ENCODE assay signal across 17 cellular contexts in genomic region chr9:38011991-38012390, GRCh38. TPM values are rescaled to one million over a fixed set of nuclear protein-coding genes. Genes with fewer than 3 reads are reported as not detected.
DNase-seq lines count a peak whose midpoint lies in the region; ATAC-seq, FAIRE-seq and TF ChIP-seq lines count a peak whose summit lies in the region.
"Had no signal": no experiment of that assay in that cellular context is flagged by ENCODE, and none has a peak within 500 bp of the region (broad histone marks: within the 10 kb centered on the region; RNA-seq: fewer than 3 reads in every experiment).

No MANE protein-coding gene starts in this region.

- H4K91ac ChIP-seq in neuronal stem cell (ENCODE audit: low read depth, low read length, poor library complexity) = no peak overlapping the region

- H3K4me1 Mint-ChIP-seq in endodermal cell (peaks cover 38% of the 10 kb centered on the region), type B pancreatic cell (ENCODE audit: unreplicated experiment) (peaks cover 42% of the 10 kb centered on the region)
- H3K4me1 Mint-ChIP-seq in CD4-positive, alpha-beta memory T cell = peaks cover 0 to 8% (median under 1%) of the 10 kb centered on the region in 4 donors

- H3K27ac Mint-ChIP-seq in endodermal cell (peak overlapping the region; percentile 39), type B pancreatic cell (no peak overlapping the region)
- no peak overlapping the region for H3K27ac Mint-ChIP-seq in CD4-positive, alpha-beta memory T cell

- CTCF ChIA-PET in HEK293 (lab: Yijun Ruan, JAX) (interaction anchor here (0.6 kb wide), 1 partner anchor 405 kb away, joined by 3 read pairs; no protein-coding TSS in a partner anchor), Panc1 (lab: Charles Lee) (no interaction called here)
- CTCF ChIA-PET in CD4-positive, alpha-beta memory T cell (lab: Charles Lee; ENCODE audit: partially characterized antibody) = no interaction called here

- H2AK5ac ChIP-seq in neuronal stem cell (ENCODE audit: low read depth, low read length) = no peak overlapping the region

- no peak overlapping the region for H2BK120ac ChIP-seq in neuronal stem cell (ENCODE audit: low read depth, low read length)

- H3K4me3 Mint-ChIP-seq in endodermal cell (no peak overlapping the region), type B pancreatic cell (no peak overlapping the region)
- no peak overlapping the region for H3K4me3 Mint-ChIP-seq in CD4-positive, alpha-beta memory T cell
- H3K4me3 Mint-ChIP-seq: CD14-positive monocyte; CD8-positive, alpha-beta memory T cell had no signal

- peak overlapping the region; percentile 72 for H3K18ac ChIP-seq in neuronal stem cell (ENCODE audit: low read length)

- ATAC-seq in Panc1 = no peak
- ATAC-seq in HG03095 (IDR thresholded peaks at IDR 0.05; ENCODE audit: unreplicated experiment) = no peak
- ATAC-seq: HCT116 had no signal

- no peak for DNase-seq in Panc1 (ENCODE audit: low read depth, low spot score)
- no peak for DNase-seq in endodermal cell
- no peak for DNase-seq in neuronal stem cell (ENCODE audit: low spot score)
- no peak for DNase-seq in type B pancreatic cell (ENCODE audit: extremely low spot score, unreplicated experiment)
- no peak for DNase-seq in kidney
- DNase-seq in CD4-positive, alpha-beta memory T cell = no peak
- DNase-seq: Caco-2; CD8-positive, alpha-beta memory T cell; GF-D8 had no signal

- POLR2A ChIA-PET in HEK293 (lab: Yijun Ruan, JAX) = interaction anchor here (0.7 kb wide), 1 partner anchor 42 kb away, joined by 3 read pairs; no protein-coding TSS in a partner anchor
- POLR2A ChIA-PET in Panc1 (lab: Charles Lee) = interaction anchor here (0.6 kb wide), 1 partner anchor 175 kb away, joined by 6 read pairs; no protein-coding TSS in a partner anchor
- POLR2A ChIA-PET in CD4-positive, alpha-beta memory T cell (lab: Charles Lee; ENCODE audit: partially characterized antibody) = interaction anchor here (0.9 kb wide), 1 partner anchor 13 kb away, joined by 3 read pairs; no protein-coding TSS in a partner anchor

- H3K36me3 ChIP-seq in HEK293 (ENCODE audit: control insufficient read depth in 2 of 2, insufficient read depth in 1 of 2, low read length in 2 of 2) (peaks cover 0 to 56% of the 10 kb centered on the region in 2 experiments; a peak in 1 of 3 replicates), Panc1 (ENCODE audit: control insufficient read depth, insufficient read depth, low read length) (peaks cover 2% of the 10 kb centered on the region; the same call in 1 of the 2 replicates), endodermal cell (ENCODE audit: control insufficient read depth, insufficient read depth, low read length) (peaks cover 81% of the 10 kb centered on the region), neuronal stem cell (replicated peaks in 1 of 2; ENCODE audit: control insufficient read depth in 2 of 2, insufficient read depth in 2 of 2, low read length in 2 of 2) (no peaks in the 10 kb centered on the region), kidney (ENCODE audit: control insufficient read depth in 1 of 2, insufficient read depth in 2 of 2, low read length in 2 of 2) (peaks cover 4 to 16% of the 10 kb centered on the region in 2 donors)
- H3K36me3 ChIP-seq in CD4-positive, alpha-beta memory T cell (ENCODE audit: insufficient read depth, low read length) = no peaks in the 10 kb centered on the region

- FAIRE-seq in kidney (lab: Jason Lieb, UNC) = no peak
- FAIRE-seq: GM19239, H54 had no signal

- no peaks in the 10 kb centered on the region for H3K79me1 ChIP-seq in neuronal stem cell (ENCODE audit: low read depth, low read length)

- H3K27me3 ChIP-seq in Panc1 (ENCODE audit: control insufficient read depth, insufficient read depth, low read length) = no peaks in the 10 kb centered on the region
- H3K27me3 ChIP-seq in endodermal cell (ENCODE audit: control insufficient read depth, insufficient read depth, low read length, poor library complexity, severe bottlenecking) = no peaks in the 10 kb centered on the region
- H3K27me3 ChIP-seq in neuronal stem cell (ENCODE audit: control insufficient read depth in 3 of 3, insufficient read depth in 3 of 3, low read depth in 1 of 3, low read length in 3 of 3) = no peaks in the 10 kb centered on the region
- no peaks in the 10 kb centered on the region for H3K27me3 ChIP-seq in CD4-positive, alpha-beta memory T cell (ENCODE audit: insufficient read depth, low read length)

- H3K4me1 ChIP-seq in HEK293 (ENCODE audit: control insufficient read depth, insufficient read depth, low read length) (peaks cover 5% of the 10 kb centered on the region; the same call in 1 of the 2 replicates), Panc1 (ENCODE audit: control insufficient read depth, insufficient read depth, low read length) (peaks cover 57% of the 10 kb centered on the region), endodermal cell (ENCODE audit: control insufficient read depth, insufficient read depth, low read length) (peaks cover under 1% of the 10 kb centered on the region), neuronal stem cell (ENCODE audit: control insufficient read depth in 2 of 2, insufficient read depth in 1 of 2, low read depth in 1 of 2, low read length in 2 of 2) (peaks cover 41 to 42% of the 10 kb centered on the region in 2 donors), kidney (ENCODE audit: control insufficient read depth in 1 of 2, insufficient read depth in 1 of 2, low read depth in 1 of 2, low read length in 2 of 2) (peaks cover 22 to 39% of the 10 kb centered on the region in 2 donors)
- H3K4me1 ChIP-seq in CD4-positive, alpha-beta memory T cell (ENCODE audit: insufficient read depth, low read length) = no peaks in the 10 kb centered on the region

- intact Hi-C loops in Panc1 (cut with micrococcal nuclease; ENCODE audit: unreplicated experiment) (no loop called here), kidney (cut with DNase I) (no loop called here)
- intact Hi-C loops in CD4-positive, alpha-beta memory T cell (cut with micrococcal nuclease) = no loop called here

- in situ Hi-C loops in Panc1 (cut with HindIII; ENCODE audit: low pct_unique_long_range_greater_than_20kb, low sequenced_read_pairs) = no loop called here

- H2BK15ac ChIP-seq in neuronal stem cell (ENCODE audit: low read length) = peak overlapping the region; percentile 9

- H3K36me3 Mint-ChIP-seq in endodermal cell (ENCODE audit: low read depth) (peaks cover 43% of the 10 kb centered on the region), type B pancreatic cell (peaks cover 8% of the 10 kb centered on the region)
- H3K36me3 Mint-ChIP-seq in CD4-positive, alpha-beta memory T cell = no peaks in the 10 kb centered on the region
- H3K36me3 Mint-ChIP-seq: CD8-positive, alpha-beta memory T cell had no signal

- H3K4me3 ChIP-seq in HEK293 (ENCODE audit: low read depth, low read length) (no peak overlapping the region), Panc1 (ENCODE audit: low read depth in 2 of 2, low read length in 2 of 2) (no peak overlapping the region), endodermal cell (ENCODE audit: low read length) (no peak overlapping the region), neuronal stem cell (ENCODE audit: low read length in 2 of 2) (no peak overlapping the region), kidney (ENCODE audit: low read length in 2 of 2) (no peak overlapping the region)
- H3K4me3 ChIP-seq in CD4-positive, alpha-beta memory T cell (ENCODE audit: low read length in 2 of 2) = no peak overlapping the region

- H2BK5ac ChIP-seq in neuronal stem cell (ENCODE audit: low read length) = no peak overlapping the region

- WGBS in endodermal cell (ENCODE audit: insufficient coverage in 1 of 2, insufficient read length in 1 of 2), 2 experiments = 85 to 94% methylated on average over 5 of the region's 5 CpGs
- WGBS in neuronal stem cell (ENCODE audit: extremely low coverage in 2 of 2, insufficient read length in 2 of 2, insufficient replicate concordance in 1 of 2), 2 donors = no CpG with 5 or more reads among the region's 5 CpGs

- H3K9me3 ChIP-seq in HEK293 (ENCODE audit: control insufficient read depth, insufficient read depth, low read depth, low read length) (no peaks in the 10 kb centered on the region), Panc1 (ENCODE audit: control insufficient read depth, insufficient read depth, low read depth, low read length) (no peaks in the 10 kb centered on the region), endodermal cell (ENCODE audit: control insufficient read depth, low read length) (no peaks in the 10 kb centered on the region), neuronal stem cell (replicated peaks in 1 of 2; ENCODE audit: control insufficient read depth in 2 of 2, insufficient read depth in 1 of 2, low read depth in 1 of 2, low read length in 2 of 2) (no peaks in the 10 kb centered on the region), kidney (ENCODE audit: control insufficient read depth in 1 of 2, low read length in 2 of 2) (no peaks in the 10 kb centered on the region)
- H3K9me3 ChIP-seq in CD4-positive, alpha-beta memory T cell (ENCODE audit: control insufficient read depth in 1 of 2, low read length in 2 of 2) = no peaks in the 10 kb centered on the region
- H3K9me3 ChIP-seq: Caco-2 had no signal

- H3K9ac ChIP-seq in endodermal cell (ENCODE audit: extremely low read depth, low read length, poor library complexity, severe bottlenecking) = no peak overlapping the region
- H3K9ac ChIP-seq in neuronal stem cell (ENCODE audit: low read depth, low read length, poor library complexity) = no peak overlapping the region
- no peak overlapping the region for H3K9ac ChIP-seq in kidney (ENCODE audit: low read length in 2 of 2)

- H3K27ac ChIP-seq in HEK293 (ENCODE audit: extremely low read depth, low read depth, low read length) (no peak overlapping the region), Panc1 (ENCODE audit: low read length) (peak overlapping the region; percentile 23; the same call in 1 of the 2 replicates), endodermal cell (ENCODE audit: low read depth, low read length) (no peak overlapping the region), neuronal stem cell (replicated peaks; ENCODE audit: low read length) (no peak overlapping the region), kidney (ENCODE audit: low read depth in 2 of 2, low read length in 2 of 2) (no peak overlapping the region)
- H3K27ac ChIP-seq in CD4-positive, alpha-beta memory T cell (ENCODE audit: low read depth, low read length) = no peak overlapping the region
- H3K27ac ChIP-seq: 22Rv1, HL-60 had no signal

- no peak overlapping the region for H3K4ac ChIP-seq in neuronal stem cell (ENCODE audit: low read length)

- H2AFZ ChIP-seq in neuronal stem cell (ENCODE audit: low read length) = no peak overlapping the region

- TF ChIP-seq CTCF in HEK293 (tag by site-specific recombination; IDR thresholded peaks at IDR 0.05) = no peak
- TF ChIP-seq CTCF in Panc1 (IDR thresholded peaks at IDR 0.05) = no peak
- no peak for TF ChIP-seq CTCF in endodermal cell (conservative IDR thresholded peaks at IDR 0.05)
- TF ChIP-seq CTCF in type B pancreatic cell (conservative IDR thresholded peaks at IDR 0.05) = no peak
- TF ChIP-seq CTCF in kidney (IDR thresholded peaks at IDR 0.05; ENCODE audit: borderline replicate concordance, extremely low read depth, insufficient read depth) = no peak

- H3K23ac ChIP-seq in neuronal stem cell (ENCODE audit: low read depth, low read length, poor library complexity) = peak overlapping the region; percentile 29

- H3K14ac ChIP-seq in neuronal stem cell (ENCODE audit: low read length) = no peak overlapping the region

- no TSS peak for BruUV-seq in Panc1 (replicated peaks; lab: Mats Ljungman, UMichigan)

- H3K4me2 ChIP-seq in neuronal stem cell (ENCODE audit: insufficient read depth, low read length, poor library complexity, severe bottlenecking) = no peak overlapping the region

- no peak overlapping the region for H2BK12ac ChIP-seq in neuronal stem cell (ENCODE audit: low read length)

- H3K9me3 Mint-ChIP-seq in endodermal cell (no peaks in the 10 kb centered on the region), type B pancreatic cell (no peaks in the 10 kb centered on the region)
- no peaks in the 10 kb centered on the region for H3K9me3 Mint-ChIP-seq in CD4-positive, alpha-beta memory T cell
- H3K9me3 Mint-ChIP-seq: CD8-positive, alpha-beta memory T cell had no signal

- no peak overlapping the region for H4K8ac ChIP-seq in neuronal stem cell (ENCODE audit: low read depth, low read length)

- no peaks in the 10 kb centered on the region for H3K27me3 Mint-ChIP-seq in endodermal cell (ENCODE audit: insufficient read depth)
- no peaks in the 10 kb centered on the region for H3K27me3 Mint-ChIP-seq in type B pancreatic cell
- no peaks in the 10 kb centered on the region for H3K27me3 Mint-ChIP-seq in CD4-positive, alpha-beta memory T cell

RNA-seq across cellular contexts. Expression of gene SHB, which starts 57.0 kb away (rescaled TPM):
- total RNA-seq in Panc1 (2021; ENCODE audit: unreplicated experiment) = 59.9 TPM
- polyA plus RNA-seq in Panc1 (2012; ENCODE audit: insufficient read length) = 63.1 TPM
- total RNA-seq in endodermal cell = 10 to 100 TPM; 28.1 to 38.1 TPM
- 10.8 TPM for polyA plus RNA-seq in endodermal cell (2013, experiment 1 of 2)
- 12.5 TPM for polyA plus RNA-seq in endodermal cell (2013, experiment 2 of 2)
- 2.1 TPM for polyA plus RNA-seq in neuronal stem cell (2013, experiment 1 of 2)
- 1.9 TPM for polyA plus RNA-seq in neuronal stem cell (2013, experiment 2 of 2)
- total RNA-seq in type B pancreatic cell (ENCODE audit: low replicate concordance) = 14.4 and 20.0 TPM in 2 replicates
- 39.8 TPM for total RNA-seq in kidney
- polyA plus RNA-seq in kidney (ENCODE audit: insufficient read depth, low read depth, low replicate concordance) = 16.4 TPM
- 1 to 10 TPM in 1 of 2 experiments, under 1 TPM in 1; 0.81 to 1.3 TPM for total RNA-seq in CD4-positive, alpha-beta memory T cell
- under 1 TPM; 0.10 to 0.16 TPM for polyA plus RNA-seq in CD4-positive, alpha-beta memory T cell
